1 cellular context compared by ENCODE assay signal in the genomic region with DNA sequence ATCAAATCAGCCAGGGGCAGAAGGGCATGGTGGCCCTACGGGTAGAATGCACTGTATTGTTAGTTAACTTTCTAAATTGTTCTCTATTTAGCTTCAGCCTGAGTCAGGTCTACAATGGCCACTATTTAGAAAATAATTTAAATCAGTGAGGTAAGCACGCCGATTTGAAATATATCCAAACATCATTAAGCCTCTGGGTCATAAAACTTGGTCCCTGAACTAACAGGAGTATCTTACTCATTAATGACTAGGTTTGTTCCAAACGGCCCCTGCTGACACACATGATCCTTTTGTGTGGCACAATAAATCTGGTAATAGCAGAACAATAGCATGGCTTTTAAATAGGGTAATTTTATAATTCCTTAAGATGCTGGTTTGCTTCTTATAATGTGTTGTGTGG.
TF ChIP-seq lines count a peak whose summit lies in the region.

No MANE protein-coding gene starts in this region.

TF ChIP-seq in GM23338, 12 proteins besides CTCF, POLR2A, EP300 and RAD21 (continued from another document):
- TF ChIP-seq, protein P1, sequence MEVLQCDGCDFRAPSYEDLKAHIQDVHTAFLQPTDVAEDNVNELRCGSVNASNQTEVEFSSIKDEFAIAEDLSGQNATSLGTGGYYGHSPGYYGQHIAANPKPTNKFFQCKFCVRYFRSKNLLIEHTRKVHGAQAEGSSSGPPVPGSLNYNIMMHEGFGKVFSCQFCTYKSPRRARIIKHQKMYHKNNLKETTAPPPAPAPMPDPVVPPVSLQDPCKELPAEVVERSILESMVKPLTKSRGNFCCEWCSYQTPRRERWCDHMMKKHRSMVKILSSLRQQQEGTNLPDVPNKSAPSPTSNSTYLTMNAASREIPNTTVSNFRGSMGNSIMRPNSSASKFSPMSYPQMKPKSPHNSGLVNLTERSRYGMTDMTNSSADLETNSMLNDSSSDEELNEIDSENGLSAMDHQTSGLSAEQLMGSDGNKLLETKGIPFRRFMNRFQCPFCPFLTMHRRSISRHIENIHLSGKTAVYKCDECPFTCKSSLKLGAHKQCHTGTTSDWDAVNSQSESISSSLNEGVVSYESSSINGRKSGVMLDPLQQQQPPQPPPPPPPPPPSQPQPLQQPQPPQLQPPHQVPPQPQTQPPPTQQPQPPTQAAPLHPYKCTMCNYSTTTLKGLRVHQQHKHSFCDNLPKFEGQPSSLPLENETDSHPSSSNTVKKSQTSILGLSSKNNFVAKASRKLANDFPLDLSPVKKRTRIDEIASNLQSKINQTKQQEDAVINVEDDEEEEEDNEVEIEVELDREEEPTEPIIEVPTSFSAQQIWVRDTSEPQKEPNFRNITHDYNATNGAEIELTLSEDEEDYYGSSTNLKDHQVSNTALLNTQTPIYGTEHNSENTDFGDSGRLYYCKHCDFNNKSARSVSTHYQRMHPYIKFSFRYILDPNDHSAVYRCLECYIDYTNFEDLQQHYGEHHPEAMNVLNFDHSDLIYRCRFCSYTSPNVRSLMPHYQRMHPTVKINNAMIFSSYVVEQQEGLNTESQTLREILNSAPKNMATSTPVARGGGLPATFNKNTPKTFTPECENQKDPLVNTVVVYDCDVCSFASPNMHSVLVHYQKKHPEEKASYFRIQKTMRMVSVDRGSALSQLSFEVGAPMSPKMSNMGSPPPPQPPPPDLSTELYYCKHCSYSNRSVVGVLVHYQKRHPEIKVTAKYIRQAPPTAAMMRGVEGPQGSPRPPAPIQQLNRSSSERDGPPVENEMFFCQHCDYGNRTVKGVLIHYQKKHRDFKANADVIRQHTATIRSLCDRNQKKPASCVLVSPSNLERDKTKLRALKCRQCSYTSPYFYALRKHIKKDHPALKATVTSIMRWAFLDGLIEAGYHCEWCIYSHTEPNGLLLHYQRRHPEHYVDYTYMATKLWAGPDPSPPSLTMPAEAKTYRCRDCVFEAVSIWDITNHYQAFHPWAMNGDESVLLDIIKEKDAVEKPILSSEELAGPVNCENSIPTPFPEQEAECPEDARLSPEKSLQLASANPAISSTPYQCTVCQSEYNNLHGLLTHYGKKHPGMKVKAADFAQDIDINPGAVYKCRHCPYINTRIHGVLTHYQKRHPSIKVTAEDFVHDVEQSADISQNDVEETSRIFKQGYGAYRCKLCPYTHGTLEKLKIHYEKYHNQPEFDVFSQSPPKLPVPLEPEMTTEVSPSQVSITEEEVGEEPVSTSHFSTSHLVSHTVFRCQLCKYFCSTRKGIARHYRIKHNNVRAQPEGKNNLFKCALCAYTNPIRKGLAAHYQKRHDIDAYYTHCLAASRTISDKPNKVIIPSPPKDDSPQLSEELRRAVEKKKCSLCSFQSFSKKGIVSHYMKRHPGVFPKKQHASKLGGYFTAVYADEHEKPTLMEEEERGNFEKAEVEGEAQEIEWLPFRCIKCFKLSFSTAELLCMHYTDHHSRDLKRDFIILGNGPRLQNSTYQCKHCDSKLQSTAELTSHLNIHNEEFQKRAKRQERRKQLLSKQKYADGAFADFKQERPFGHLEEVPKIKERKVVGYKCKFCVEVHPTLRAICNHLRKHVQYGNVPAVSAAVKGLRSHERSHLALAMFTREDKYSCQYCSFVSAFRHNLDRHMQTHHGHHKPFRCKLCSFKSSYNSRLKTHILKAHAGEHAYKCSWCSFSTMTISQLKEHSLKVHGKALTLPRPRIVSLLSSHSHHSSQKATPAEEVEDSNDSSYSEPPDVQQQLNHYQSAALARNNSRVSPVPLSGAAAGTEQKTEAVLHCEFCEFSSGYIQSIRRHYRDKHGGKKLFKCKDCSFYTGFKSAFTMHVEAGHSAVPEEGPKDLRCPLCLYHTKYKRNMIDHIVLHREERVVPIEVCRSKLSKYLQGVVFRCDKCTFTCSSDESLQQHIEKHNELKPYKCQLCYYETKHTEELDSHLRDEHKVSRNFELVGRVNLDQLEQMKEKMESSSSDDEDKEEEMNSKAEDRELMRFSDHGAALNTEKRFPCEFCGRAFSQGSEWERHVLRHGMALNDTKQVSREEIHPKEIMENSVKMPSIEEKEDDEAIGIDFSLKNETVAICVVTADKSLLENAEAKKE (CRISPR knock-in tag; IDR thresholded peaks at IDR 0.05) = no peak
- no peak for TF ChIP-seq NANOG (IDR thresholded peaks at IDR 0.05; ENCODE audit: borderline replicate concordance)
- TF ChIP-seq, protein P2, sequence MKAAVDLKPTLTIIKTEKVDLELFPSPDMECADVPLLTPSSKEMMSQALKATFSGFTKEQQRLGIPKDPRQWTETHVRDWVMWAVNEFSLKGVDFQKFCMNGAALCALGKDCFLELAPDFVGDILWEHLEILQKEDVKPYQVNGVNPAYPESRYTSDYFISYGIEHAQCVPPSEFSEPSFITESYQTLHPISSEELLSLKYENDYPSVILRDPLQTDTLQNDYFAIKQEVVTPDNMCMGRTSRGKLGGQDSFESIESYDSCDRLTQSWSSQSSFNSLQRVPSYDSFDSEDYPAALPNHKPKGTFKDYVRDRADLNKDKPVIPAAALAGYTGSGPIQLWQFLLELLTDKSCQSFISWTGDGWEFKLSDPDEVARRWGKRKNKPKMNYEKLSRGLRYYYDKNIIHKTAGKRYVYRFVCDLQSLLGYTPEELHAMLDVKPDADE (IDR thresholded peaks at IDR 0.05) = no peak
- TF ChIP-seq, protein P3, sequence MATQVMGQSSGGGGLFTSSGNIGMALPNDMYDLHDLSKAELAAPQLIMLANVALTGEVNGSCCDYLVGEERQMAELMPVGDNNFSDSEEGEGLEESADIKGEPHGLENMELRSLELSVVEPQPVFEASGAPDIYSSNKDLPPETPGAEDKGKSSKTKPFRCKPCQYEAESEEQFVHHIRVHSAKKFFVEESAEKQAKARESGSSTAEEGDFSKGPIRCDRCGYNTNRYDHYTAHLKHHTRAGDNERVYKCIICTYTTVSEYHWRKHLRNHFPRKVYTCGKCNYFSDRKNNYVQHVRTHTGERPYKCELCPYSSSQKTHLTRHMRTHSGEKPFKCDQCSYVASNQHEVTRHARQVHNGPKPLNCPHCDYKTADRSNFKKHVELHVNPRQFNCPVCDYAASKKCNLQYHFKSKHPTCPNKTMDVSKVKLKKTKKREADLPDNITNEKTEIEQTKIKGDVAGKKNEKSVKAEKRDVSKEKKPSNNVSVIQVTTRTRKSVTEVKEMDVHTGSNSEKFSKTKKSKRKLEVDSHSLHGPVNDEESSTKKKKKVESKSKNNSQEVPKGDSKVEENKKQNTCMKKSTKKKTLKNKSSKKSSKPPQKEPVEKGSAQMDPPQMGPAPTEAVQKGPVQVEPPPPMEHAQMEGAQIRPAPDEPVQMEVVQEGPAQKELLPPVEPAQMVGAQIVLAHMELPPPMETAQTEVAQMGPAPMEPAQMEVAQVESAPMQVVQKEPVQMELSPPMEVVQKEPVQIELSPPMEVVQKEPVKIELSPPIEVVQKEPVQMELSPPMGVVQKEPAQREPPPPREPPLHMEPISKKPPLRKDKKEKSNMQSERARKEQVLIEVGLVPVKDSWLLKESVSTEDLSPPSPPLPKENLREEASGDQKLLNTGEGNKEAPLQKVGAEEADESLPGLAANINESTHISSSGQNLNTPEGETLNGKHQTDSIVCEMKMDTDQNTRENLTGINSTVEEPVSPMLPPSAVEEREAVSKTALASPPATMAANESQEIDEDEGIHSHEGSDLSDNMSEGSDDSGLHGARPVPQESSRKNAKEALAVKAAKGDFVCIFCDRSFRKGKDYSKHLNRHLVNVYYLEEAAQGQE (IDR thresholded peaks at IDR 0.05; ENCODE audit: unreplicated experiment) = no peak
- TF ChIP-seq ZNF331 (CRISPR knock-in tag; IDR thresholded peaks at IDR 0.05; ENCODE audit: low read depth) = no peak
- no peak for TF ChIP-seq JUNB (IDR thresholded peaks at IDR 0.05; ENCODE audit: unreplicated experiment)
- no peak for TF ChIP-seq CREB1 (CRISPR knock-in tag; IDR thresholded peaks at IDR 0.05; ENCODE audit: low read depth)
- TF ChIP-seq POLR2AphosphoS5 (IDR thresholded peaks at IDR 0.05; ENCODE audit: low read depth) = no peak
- TF ChIP-seq STAT1 (IDR thresholded peaks at IDR 0.05; ENCODE audit: unreplicated experiment) = no peak
